In genomic region chr16:12803203-12804093, GRCh38 we compare ENCODE assay signal across 1 cellular context.
TF ChIP-seq lines count a peak whose summit lies in the region.

Gene CPPED1 (minus strand): TSS chr16:12803887. CDS start chr16:12803776, 111 bp downstream.

TF ChIP-seq in HepG2, 621 proteins besides CTCF, POLR2A, EP300 and RAD21 (continued from another document and continues in another):
- peak; percentile 75 for TF ChIP-seq ZBTB40 (IDR thresholded peaks at IDR 0.05)
- TF ChIP-seq ZBTB40 (CRISPR knock-in tag; IDR thresholded peaks at IDR 0.05) = peak; percentile 97
- TF ChIP-seq JUND (CRISPR knock-in tag; IDR thresholded peaks at IDR 0.05) = no peak; the same call in none of the 2 replicates
- peak; percentile 98 for TF ChIP-seq ZNF746 (CRISPR knock-in tag; IDR thresholded peaks at IDR 0.05)
- peak; percentile 92; the same call in 1 of the 2 replicates for TF ChIP-seq MED1 (CRISPR knock-in tag; IDR thresholded peaks at IDR 0.05)
- no peak for TF ChIP-seq ZNF251 (CRISPR knock-in tag; IDR thresholded peaks at IDR 0.05)
- peak; percentile 71; the same call in 1 of the 2 replicates for TF ChIP-seq SETDB1 (CRISPR knock-in tag; IDR thresholded peaks at IDR 0.05; ENCODE audit: borderline replicate concordance)
- TF ChIP-seq HNF4G (IDR thresholded peaks at IDR 0.05; ENCODE audit: borderline replicate concordance, low read depth, low read length) = peak; percentile 94
- peak; percentile 99 for TF ChIP-seq HNF4G (CRISPR knock-in tag; IDR thresholded peaks at IDR 0.05; ENCODE audit: borderline replicate concordance, low read depth)
- TF ChIP-seq HNRNPL (IDR thresholded peaks at IDR 0.05; ENCODE audit: low read depth, low read length) = peak; percentile 95
- peak; percentile 89; the same call in 1 of the 2 replicates for TF ChIP-seq ZBTB10 (CRISPR knock-in tag; IDR thresholded peaks at IDR 0.05; ENCODE audit: borderline replicate concordance)
- TF ChIP-seq SP2 (CRISPR knock-in tag; IDR thresholded peaks at IDR 0.05) = peak; percentile 61
- TF ChIP-seq BRD4 (CRISPR knock-in tag; IDR thresholded peaks at IDR 0.05) = peak; percentile 97
- TF ChIP-seq TOPORS (CRISPR knock-in tag; IDR thresholded peaks at IDR 0.05) = peak; percentile 98
- TF ChIP-seq TFDP1 (CRISPR knock-in tag; IDR thresholded peaks at IDR 0.05; ENCODE audit: borderline replicate concordance) = no peak; the same call in 1 of the 2 replicates
- peak; percentile 98 for TF ChIP-seq ZNF691 (CRISPR knock-in tag; IDR thresholded peaks at IDR 0.05; ENCODE audit: borderline replicate concordance, low read depth)
- peak; percentile 96 for TF ChIP-seq HMGXB3 (CRISPR knock-in tag; IDR thresholded peaks at IDR 0.05; ENCODE audit: borderline replicate concordance)
- TF ChIP-seq RBM39 (IDR thresholded peaks at IDR 0.05; ENCODE audit: low read depth, low read length, poor library complexity, severe bottlenecking) = peak; percentile 100
- peak; percentile 97 for TF ChIP-seq BCL3 (CRISPR knock-in tag; IDR thresholded peaks at IDR 0.05)
- peak; percentile 98 for TF ChIP-seq SNAPC2 (CRISPR knock-in tag; IDR thresholded peaks at IDR 0.05)
- TF ChIP-seq ZNF30 (CRISPR knock-in tag; IDR thresholded peaks at IDR 0.05) = no peak
- peak; percentile 99 for TF ChIP-seq POGZ (CRISPR knock-in tag; IDR thresholded peaks at IDR 0.05)
- TF ChIP-seq ZMYM4 (CRISPR knock-in tag; IDR thresholded peaks at IDR 0.05) = peak; percentile 96
- 0 out of 2 replicates have a peak, but pooled peaks have one; percentile 85 for TF ChIP-seq PBX3 (CRISPR knock-in tag; IDR thresholded peaks at IDR 0.05; ENCODE audit: borderline replicate concordance)
- peak; percentile 99 for TF ChIP-seq PHF8 (CRISPR knock-in tag; IDR thresholded peaks at IDR 0.05)
- TF ChIP-seq ZMYM3 (CRISPR knock-in tag; IDR thresholded peaks at IDR 0.05) = peak; percentile 100
- TF ChIP-seq ZNF550 (CRISPR knock-in tag; IDR thresholded peaks at IDR 0.05; ENCODE audit: borderline replicate concordance) = peak; percentile 98; the same call in 1 of the 2 replicates
- peak; percentile 4 for TF ChIP-seq ZFP36 (IDR thresholded peaks at IDR 0.05; ENCODE audit: borderline replicate concordance, low read depth, low read length, partially characterized antibody)
- 0 out of 2 replicates have a peak, but pooled peaks have one; percentile 47 for TF ChIP-seq ZNF577 (CRISPR knock-in tag; IDR thresholded peaks at IDR 0.05; ENCODE audit: borderline replicate concordance, low read depth)
- peak; percentile 100 for TF ChIP-seq YEATS4 (CRISPR knock-in tag; IDR thresholded peaks at IDR 0.05; ENCODE audit: borderline replicate concordance)
- peak; percentile 99 for TF ChIP-seq RNF219 (CRISPR knock-in tag; IDR thresholded peaks at IDR 0.05)
- peak; percentile 97 for TF ChIP-seq ZNF605 (CRISPR knock-in tag; IDR thresholded peaks at IDR 0.05)
- peak; percentile 94 for TF ChIP-seq ZNF331 (CRISPR knock-in tag; IDR thresholded peaks at IDR 0.05)
- TF ChIP-seq ZNF780A (CRISPR knock-in tag; IDR thresholded peaks at IDR 0.05) = peak; percentile 88
- TF ChIP-seq POLR2AphosphoS2 (IDR thresholded peaks at IDR 0.05; ENCODE audit: low read depth, low read length) = peak; percentile 98
- TF ChIP-seq NFE2 (CRISPR knock-in tag; IDR thresholded peaks at IDR 0.05) = peak; percentile 45; the same call in 1 of the 2 replicates
